In genomic region chr18:74146756-74147155, GRCh38 we compare ENCODE assay signal across 9 cellular contexts. TPM values are rescaled to one million over a fixed set of nuclear protein-coding genes. Genes with fewer than 3 reads are reported as not detected.
A peak's percentile ranks its signal among the peaks of the same experiment; 100 is the strongest.
DNase-seq lines count a peak whose midpoint lies in the region; ATAC-seq and TF ChIP-seq lines count a peak whose summit lies in the region.
"Had no signal": no experiment of that assay in that cellular context is flagged by ENCODE, and none has a peak within 500 bp of the region (broad histone marks: within the 10 kb centered on the region; RNA-seq: fewer than 3 reads in every experiment).

No MANE protein-coding gene starts in this region.

- H3K4me1 ChIP-seq in gastroesophageal sphincter = peaks cover 5 to 39% (median 27%) of the 10 kb centered on the region in 3 donors

- H3K4me3 Mint-ChIP-seq in activated CD4-positive, alpha-beta T cell treated with anti-CD3 and anti-CD28 coated beads, Interleukin-2, amount 10 ng/mL, durations not matched to agents 24 days and 14 days = peak overlapping the region; percentile 98
- peak overlapping the region; percentile 98 for H3K4me3 Mint-ChIP-seq in stimulated activated naive B cell treated with anti-CD40 and anti-IgM and Interleukin-4, amounts not matched to agents 10 μg/mL and 1 μg/mL and 100 μg/mL, for 72 hours

- H3K9me3 Mint-ChIP-seq in activated CD4-positive, alpha-beta T cell treated with anti-CD3 and anti-CD28 coated beads, Interleukin-2, amount 10 ng/mL, durations not matched to agents 24 days and 14 days = no peaks in the 10 kb centered on the region
- no peaks in the 10 kb centered on the region for H3K9me3 Mint-ChIP-seq in stimulated activated naive B cell treated with anti-CD40 and anti-IgM and Interleukin-4, amounts not matched to agents 10 μg/mL and 1 μg/mL and 100 μg/mL, for 72 hours

- DNase-seq in activated CD4-positive, alpha-beta T cell treated with anti-CD3 and anti-CD28 coated beads, Interleukin-2, amount 10 ng/mL, durations not matched to agents 24 days and 14 days = no peak
- DNase-seq in activated CD4-positive, alpha-beta T cell treated with anti-CD3 and anti-CD28 coated beads, Interleukin-2, amount 50 U/mL, for 1 hour = no peak
- DNase-seq in stimulated activated naive B cell treated with anti-CD40 and anti-IgM and Interleukin-4, amounts not matched to agents 10 μg/mL and 1 μg/mL and 100 μg/mL, for 72 hours = no peak
- DNase-seq in cerebellum (ENCODE audit: low spot score) (no peak), NCI-H526 treated with DMSO at 0.1 percent for 48 hours (lab: John Stamatoyannopoulos, UW) (no peak)
- DNase-seq: stimulated activated CD4-positive, alpha-beta T cell treated with anti-CD3 and anti-CD28 coated beads, Interleukin-15, amount 100 ng/mL, for 24 hours had no signal

- TF ChIP-seq CTCF in WI38 (IDR thresholded peaks at IDR 0.05; ENCODE audit: low read depth, low read length) = no peak
- no peak for TF ChIP-seq CTCF in gastroesophageal sphincter (IDR thresholded peaks at IDR 0.05)

- peak overlapping the region in 3 of 4 donors; percentile 95 to 99 (median 96) for H3K27ac ChIP-seq in gastroesophageal sphincter

- H3K36me3 ChIP-seq in gastroesophageal sphincter = peaks cover 0 to 15% of the 10 kb centered on the region in 2 donors

- intact Hi-C loops in activated CD4-positive, alpha-beta T cell treated with anti-CD3 and anti-CD28 coated beads, Interleukin-2, amount 10 ng/mL, durations not matched to agents 24 days and 14 days (cut with micrococcal nuclease) = loop anchor here (10.0 kb wide), 1 partner anchor 1068 kb away; the partner anchor contains the start of gene TSHZ1

- no peak for TF ChIP-seq POLR2A in gastroesophageal sphincter (IDR thresholded peaks at IDR 0.05)

- WGBS in gastroesophageal sphincter (ENCODE audit: low coverage in 1 of 2), 2 donors = 12 to 39% methylated on average over 3 of the region's 3 CpGs

- H3K36me3 Mint-ChIP-seq in activated CD4-positive, alpha-beta T cell treated with anti-CD3 and anti-CD28 coated beads, Interleukin-2, amount 10 ng/mL, durations not matched to agents 24 days and 14 days (ENCODE audit: low read depth) = peaks cover 19% of the 10 kb centered on the region
- H3K36me3 Mint-ChIP-seq in stimulated activated naive B cell treated with anti-CD40 and anti-IgM and Interleukin-4, amounts not matched to agents 10 μg/mL and 1 μg/mL and 100 μg/mL, for 72 hours = peaks cover 6 to 11% of the 10 kb centered on the region in 2 donors

- H3K27me3 Mint-ChIP-seq in activated CD4-positive, alpha-beta T cell treated with anti-CD3 and anti-CD28 coated beads, Interleukin-2, amount 10 ng/mL, durations not matched to agents 24 days and 14 days = peaks cover 5% of the 10 kb centered on the region
- no peaks in the 10 kb centered on the region for H3K27me3 Mint-ChIP-seq in stimulated activated naive B cell treated with anti-CD40 and anti-IgM and Interleukin-4, amounts not matched to agents 10 μg/mL and 1 μg/mL and 100 μg/mL, for 72 hours

- peak overlapping the region; percentile 86 for H3K27ac Mint-ChIP-seq in activated CD4-positive, alpha-beta T cell treated with anti-CD3 and anti-CD28 coated beads, Interleukin-2, amount 10 ng/mL, durations not matched to agents 24 days and 14 days
- H3K27ac Mint-ChIP-seq in stimulated activated naive B cell treated with anti-CD40 and anti-IgM and Interleukin-4, amounts not matched to agents 10 μg/mL and 1 μg/mL and 100 μg/mL, for 72 hours = peak overlapping the region; percentile 99

- ATAC-seq in gastroesophageal sphincter (no peak), GM21737 (IDR thresholded peaks at IDR 0.05; ENCODE audit: unreplicated experiment) (no peak)
- ATAC-seq in stimulated activated naive B cell treated with anti-CD40 and anti-IgM and Interleukin-4, amounts not matched to agents 10 μg/mL and 1 μg/mL and 100 μg/mL, for 72 hours (replicated peaks) = no peak

- no peak for TF ChIP-seq EP300 in gastroesophageal sphincter (IDR thresholded peaks at IDR 0.05)

- H3K4me3 ChIP-seq in WI38 (ENCODE audit: low read depth, low read length) = peak overlapping the region; percentile 94
- H3K4me3 ChIP-seq in gastroesophageal sphincter = peak overlapping the region in 1 of 2 donors; percentile 64

- H3K27me3 ChIP-seq in gastroesophageal sphincter = no peaks in the 10 kb centered on the region

- H3K9me3 ChIP-seq in gastroesophageal sphincter = no peaks in the 10 kb centered on the region

- H3K4me1 Mint-ChIP-seq in activated CD4-positive, alpha-beta T cell treated with anti-CD3 and anti-CD28 coated beads, Interleukin-2, amount 10 ng/mL, durations not matched to agents 24 days and 14 days = peaks cover 42% of the 10 kb centered on the region
- H3K4me1 Mint-ChIP-seq in stimulated activated naive B cell treated with anti-CD40 and anti-IgM and Interleukin-4, amounts not matched to agents 10 μg/mL and 1 μg/mL and 100 μg/mL, for 72 hours = peaks cover 19 to 41% of the 10 kb centered on the region in 2 donors

RNA-seq across cellular contexts. Expression of gene FBXO15, which starts 0.9 kb away (rescaled TPM):
- 1.2 and 1.3 TPM in 2 replicates for total RNA-seq in activated CD4-positive, alpha-beta T cell treated with anti-CD3 and anti-CD28 coated beads, Interleukin-2, amount 10 ng/mL, durations not matched to agents 24 days and 14 days
- total RNA-seq in gastroesophageal sphincter (under 1 TPM in 1 of 4 donors, not detected in 3; 0.27 TPM), cerebellum (9.3 TPM)

RNA-seq across cellular contexts. Expression of gene TIMM21, which starts 1.6 kb away (rescaled TPM):
- total RNA-seq in activated CD4-positive, alpha-beta T cell treated with anti-CD3 and anti-CD28 coated beads, Interleukin-2, amount 10 ng/mL, durations not matched to agents 24 days and 14 days = 61.8 and 71.8 TPM in 2 replicates
- total RNA-seq in gastroesophageal sphincter = 10 to 100 TPM; 32.7 to 38.3 (median 35.5) TPM
- total RNA-seq in cerebellum = 30.6 TPM
